17 cellular contexts compared by ENCODE assay signal in genomic region chr1:87370519-87370918, GRCh38. TPM values are rescaled to one million over a fixed set of nuclear protein-coding genes. Genes with fewer than 3 reads are reported as not detected.
DNase-seq lines count a peak whose midpoint lies in the region; ATAC-seq and TF ChIP-seq lines count a peak whose summit lies in the region.
"Had no signal": no experiment of that assay in that cellular context is flagged by ENCODE, and none has a peak within 500 bp of the region (broad histone marks: within the 10 kb centered on the region; RNA-seq: fewer than 3 reads in every experiment).

No MANE protein-coding gene starts in this region.

- H3K56ac ChIP-seq in mesendoderm (ENCODE audit: low read length), result no peak overlapping the region

- H3K27me3 ChIP-seq in OCI-LY1 (ENCODE audit: insufficient read depth, low read length) (no peaks in the 10 kb centered on the region), mesendoderm (ENCODE audit: insufficient read depth, low read length, poor library complexity) (no peaks in the 10 kb centered on the region), ascending aorta (no peaks in the 10 kb centered on the region)

- H3K9me2 ChIP-seq in OCI-LY1 (ENCODE audit: low read depth, low read length), result no peaks in the 10 kb centered on the region

- peaks cover 6% of the 10 kb centered on the region for H3K4me1 ChIP-seq in OCI-LY1 (ENCODE audit: insufficient read depth, low read length, severe bottlenecking)
- H3K4me1 ChIP-seq in mesendoderm (ENCODE audit: control insufficient read depth, low read depth, low read length), result no peaks in the 10 kb centered on the region
- H3K4me1 ChIP-seq in ascending aorta, result no peaks in the 10 kb centered on the region
- H3K4me1 ChIP-seq: A549 had no signal

- no peaks in the 10 kb centered on the region for H4K20me1 ChIP-seq in OCI-LY1 (ENCODE audit: insufficient read depth, low read length)

- H2AFZ ChIP-seq in OCI-LY1 (ENCODE audit: low read length), result peak overlapping the region; percentile 38; the same call in 1 of the 2 replicates

- no peak overlapping the region for H3K4me3 ChIP-seq in OCI-LY1 (ENCODE audit: low read depth, low read length, poor library complexity, severe bottlenecking)
- no peak overlapping the region for H3K4me3 ChIP-seq in mesendoderm (ENCODE audit: low read length)
- no peak overlapping the region for H3K4me3 ChIP-seq in ascending aorta
- H3K4me3 ChIP-seq: A549 had no signal

- H2BK120ac ChIP-seq in mesendoderm (ENCODE audit: low read depth, low read length), result no peak overlapping the region

- no peak overlapping the region for H3K23ac ChIP-seq in mesendoderm (ENCODE audit: low read length)

- H2BK5ac ChIP-seq in mesendoderm (ENCODE audit: low read length), result no peak overlapping the region

- intact Hi-C loops in Right ventricle myocardium inferior (cut with DNase I), result no loop called here
- intact Hi-C loops in left ventricle myocardium superior (cut with micrococcal nuclease), result no loop called here
- intact Hi-C loops in ascending aorta (cut with DNase I), result no loop called here

- no peaks in the 10 kb centered on the region for H3K36me3 ChIP-seq in OCI-LY1 (ENCODE audit: insufficient read depth, low read length)
- H3K36me3 ChIP-seq in mesendoderm (ENCODE audit: control insufficient read depth, insufficient read depth, low read length), result no peaks in the 10 kb centered on the region
- no peaks in the 10 kb centered on the region for H3K36me3 ChIP-seq in ascending aorta

- no peak overlapping the region for H3K18ac ChIP-seq in mesendoderm (ENCODE audit: low read length)

- no CpG with 5 or more reads among the region's 4 CpGs for WGBS in mesendoderm (ENCODE audit: extremely low coverage, insufficient coverage, low lambda C conversion rate)

- no peak overlapping the region for H4K5ac ChIP-seq in mesendoderm (ENCODE audit: low read length)

- H3K9ac ChIP-seq in OCI-LY1 (ENCODE audit: low read length) (no peak overlapping the region), mesendoderm (ENCODE audit: low read length) (no peak overlapping the region)

- no peaks in the 10 kb centered on the region for H3F3A ChIP-seq in OCI-LY1 (ENCODE audit: insufficient read depth, low read length)

- ATAC-seq in Right ventricle myocardium inferior (peak; percentile 28), left ventricle myocardium superior (no peak), HG02588 (IDR thresholded peaks at IDR 0.05; ENCODE audit: unreplicated experiment) (no peak)
- ATAC-seq: A549, HCT116 had no signal

- H3K9me3 ChIP-seq in OCI-LY1 (ENCODE audit: low read length) (0 out of 2 replicates have a peak, but pooled peaks cover under 1% of the 10 kb centered on the region), ascending aorta (no peaks in the 10 kb centered on the region)
- H3K9me3 ChIP-seq: A549 had no signal

- no peaks in the 10 kb centered on the region for H3K79me1 ChIP-seq in mesendoderm (ENCODE audit: low read length)

- H3K27ac ChIP-seq in OCI-LY1 (ENCODE audit: low read depth, low read length, poor library complexity, severe bottlenecking), result no peak overlapping the region
- H3K27ac ChIP-seq in mesendoderm (ENCODE audit: low read depth, low read length), result no peak overlapping the region
- H3K27ac ChIP-seq in ascending aorta, result no peak overlapping the region
- H3K27ac ChIP-seq: A549, C4-2B had no signal

- TF ChIP-seq CTCF in OCI-LY1 (IDR thresholded peaks at IDR 0.05; ENCODE audit: low read length) (no peak), ascending aorta (IDR thresholded peaks at IDR 0.05) (no peak)

- DNase-seq in Right ventricle myocardium inferior (ENCODE audit: missing footprints), result no peak
- DNase-seq in left ventricle myocardium superior, result no peak
- peak; percentile 18 for DNase-seq in mesendoderm
- no peak for DNase-seq in ascending aorta (ENCODE audit: low spot score in 2 of 2)
- no peak for DNase-seq in DMS 273 (lab: John Stamatoyannopoulos, UW; ENCODE audit: unreplicated experiment)
- DNase-seq: DMS79, NCI-H1105 treated with DMSO at 0.1 percent for 48 hours, NCI-H187, NCI-H2171 treated with DMSO at 0.1 percent for 48 hours, NCI-H446 treated with DMSO at 0.1 percent for 48 hours, NCI-H748 treated with DMSO at 0.1 percent for 48 hours, Right ventricle myocardium superior had no signal

- no peak overlapping the region for H4K8ac ChIP-seq in mesendoderm (ENCODE audit: low read depth, low read length)

- no peak overlapping the region for H3K4me2 ChIP-seq in OCI-LY1 (ENCODE audit: low read length)
- H3K4me2 ChIP-seq in mesendoderm (ENCODE audit: low read length), result no peak overlapping the region
- H3K4me2 ChIP-seq: A549 had no signal

- no peak overlapping the region for H3K4ac ChIP-seq in mesendoderm (ENCODE audit: low read depth, low read length)

- H2AK5ac ChIP-seq in mesendoderm (ENCODE audit: low read length), result no peak overlapping the region

- H3K79me2 ChIP-seq in OCI-LY1 (ENCODE audit: insufficient read depth, low read length) (no peaks in the 10 kb centered on the region), mesendoderm (ENCODE audit: control insufficient read depth, insufficient read depth, low read length) (no peaks in the 10 kb centered on the region)

- H2BK15ac ChIP-seq in mesendoderm (replicated peaks; ENCODE audit: low read depth), result no peak overlapping the region

RNA-seq across cellular contexts. Expression of gene LMO4, which starts 41.8 kb away (rescaled TPM):
- total RNA-seq in Right ventricle myocardium inferior, result 44.3 TPM
- 49.2 TPM for total RNA-seq in left ventricle myocardium superior
- polyA plus RNA-seq in mesendoderm (2013, experiment 1 of 2), result 68.6 TPM
- polyA plus RNA-seq in mesendoderm (2013, experiment 2 of 2), result 70.1 TPM
- total RNA-seq in ascending aorta, result 9.9 TPM
